In genomic region chr2:58852905-58853304, GRCh38 we compare ENCODE assay signal across 9 cellular contexts.
"Had no signal": no experiment of that assay in that cellular context is flagged by ENCODE, and none has a peak within 500 bp of the region (broad histone marks: within the 10 kb centered on the region; RNA-seq: fewer than 3 reads in every experiment).

No MANE protein-coding gene starts in this region.

- H3K4me1 ChIP-seq: HAP-1 had no signal

- H3K36me3 ChIP-seq: HAP-1 had no signal

- H3K4me3 ChIP-seq: GM23248, GM23338, HAP-1 had no signal

- DNase-seq: GM23248, GOT3, H7, H9, HCEC 1CT, HFFc6 had no signal

- H3K27ac ChIP-seq: GM23248 had no signal

- H3K27ac Mint-ChIP-seq: GM23338, H9, HFFc6 had no signal

- H3K4me2 ChIP-seq: GM23338 had no signal

- H3K4me3 Mint-ChIP-seq: GM23338, H9, HFFc6 had no signal

- H2AFZ ChIP-seq: GM23248, GM23338 had no signal

- H3K9ac ChIP-seq: GM23248 had no signal

- ATAC-seq: HCT116 had no signal
